Comparison of ENCODE assay signal across 7 cellular contexts in the genomic region with DNA sequence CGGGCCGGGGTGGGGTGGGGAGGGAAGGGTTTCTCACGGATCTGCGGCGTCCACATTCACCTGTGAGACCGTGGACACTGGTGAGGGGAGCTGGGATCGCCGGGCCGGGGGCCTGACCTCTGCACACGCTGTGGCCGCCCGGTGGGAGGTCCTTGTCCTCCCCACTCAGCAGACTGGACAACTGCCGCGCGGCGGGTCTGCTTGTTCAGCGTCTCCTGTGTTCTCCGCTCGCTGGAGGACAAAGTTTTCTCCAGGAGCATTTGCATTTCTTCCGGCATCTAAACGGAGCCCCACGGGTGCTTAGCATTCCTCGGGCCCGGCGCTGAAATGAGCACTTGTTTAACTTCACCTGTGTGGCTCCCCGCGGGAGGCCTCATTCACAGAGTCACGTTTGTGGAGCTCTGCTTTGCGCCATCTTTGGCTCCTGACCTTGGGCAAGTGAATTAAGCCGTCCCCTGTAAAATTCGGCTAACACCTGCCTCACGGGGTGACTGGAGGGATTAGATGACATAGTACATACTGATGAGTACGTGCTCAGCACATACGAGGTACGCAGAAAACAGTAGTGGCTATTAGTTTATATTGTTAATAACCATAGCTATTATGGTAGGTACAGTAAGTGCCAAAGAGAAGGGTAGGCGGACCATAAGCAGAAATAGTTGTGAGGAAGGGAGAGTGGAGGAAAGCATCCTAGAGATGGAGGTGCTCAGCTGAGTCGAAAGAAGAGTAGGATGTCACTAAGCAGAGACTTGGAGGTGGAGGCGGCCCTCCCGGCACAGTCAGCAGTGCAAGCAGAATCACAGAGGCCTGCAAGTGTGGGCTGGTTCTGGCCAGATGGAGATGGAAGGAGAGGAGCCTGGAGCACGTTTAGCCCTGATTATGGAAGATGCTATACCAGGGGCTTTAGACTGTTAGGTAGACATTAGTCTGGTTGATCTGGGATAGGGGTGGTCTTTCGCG. TPM values are rescaled to one million over a fixed set of nuclear protein-coding genes. Genes with fewer than 3 reads are reported as not detected.
DNase-seq lines count a peak whose midpoint lies in the region; ATAC-seq lines count a peak whose summit lies in the region.

No MANE protein-coding gene starts in this region.

- H3K9me3 ChIP-seq in iPS-18c (ENCODE audit: control insufficient read depth, insufficient read depth, low read length) (no peaks in the 10 kb centered on the region), skeletal muscle tissue (ENCODE audit: control insufficient read depth in 3 of 3, low read length in 3 of 3) (no peaks in the 10 kb centered on the region)

- peak; percentile 18 for ATAC-seq in GM19023 (IDR thresholded peaks at IDR 0.05; ENCODE audit: unreplicated experiment)
- no peak for ATAC-seq in GM21515 (IDR thresholded peaks at IDR 0.05; ENCODE audit: unreplicated experiment)

- peaks cover 16 to 22% (median 20%) of the 10 kb centered on the region in 3 donors for H3K4me1 ChIP-seq in skeletal muscle tissue (ENCODE audit: control insufficient read depth in 3 of 3, insufficient read depth in 3 of 3, low read length in 3 of 3)

- H3K27ac ChIP-seq in skeletal muscle tissue (ENCODE audit: low read depth, low read length), result peak overlapping the region; percentile 96

- DNase-seq in Jurkat, Clone E6-1 (ENCODE audit: low read depth, low spot score), result no peak
- DNase-seq in amniotic epithelial cell (ENCODE audit: low read depth) (peak; percentile 12), HK-2 (ENCODE audit: unreplicated experiment) (no peak)

- H3K9ac ChIP-seq in skeletal muscle tissue (ENCODE audit: low read depth in 1 of 3, low read length in 3 of 3), result peak overlapping the region; percentile 82 to 94 (median 93)

- peak overlapping the region; percentile 89 for H3K4me3 ChIP-seq in Jurkat, Clone E6-1 (ENCODE audit: low read length)
- H3K4me3 ChIP-seq in iPS-18c (ENCODE audit: insufficient read depth, low read depth, low read length) (peak overlapping the region; percentile 90), skeletal muscle tissue (ENCODE audit: low read length in 3 of 3) (peak overlapping the region; percentile 82 to 96 (median 96))

- H3K27me3 ChIP-seq in skeletal muscle tissue (ENCODE audit: control insufficient read depth in 3 of 3, insufficient read depth in 3 of 3, low read length in 3 of 3), result no peaks in the 10 kb centered on the region

- H3K36me3 ChIP-seq in skeletal muscle tissue (ENCODE audit: control insufficient read depth in 3 of 3, insufficient read depth in 3 of 3, low read length in 3 of 3), result peaks cover 21 to 35% (median 24%) of the 10 kb centered on the region in 3 donors

RNA-seq across cellular contexts. Expression of a gene that starts 0.9 kb away (rescaled TPM):
- polyA plus RNA-seq in Jurkat, Clone E6-1 (2012; ENCODE audit: insufficient read depth, insufficient read length), result 75.0 TPM
- 16.7 TPM for total RNA-seq in skeletal muscle tissue

RNA-seq across cellular contexts. Expression of a gene that starts 39.7 kb away (rescaled TPM):
- polyA plus RNA-seq in Jurkat, Clone E6-1 (2012; ENCODE audit: insufficient read depth, insufficient read length), result 53.5 TPM
- 3.1 TPM for total RNA-seq in skeletal muscle tissue
